9 cellular contexts compared by ENCODE assay signal in the genomic region with DNA sequence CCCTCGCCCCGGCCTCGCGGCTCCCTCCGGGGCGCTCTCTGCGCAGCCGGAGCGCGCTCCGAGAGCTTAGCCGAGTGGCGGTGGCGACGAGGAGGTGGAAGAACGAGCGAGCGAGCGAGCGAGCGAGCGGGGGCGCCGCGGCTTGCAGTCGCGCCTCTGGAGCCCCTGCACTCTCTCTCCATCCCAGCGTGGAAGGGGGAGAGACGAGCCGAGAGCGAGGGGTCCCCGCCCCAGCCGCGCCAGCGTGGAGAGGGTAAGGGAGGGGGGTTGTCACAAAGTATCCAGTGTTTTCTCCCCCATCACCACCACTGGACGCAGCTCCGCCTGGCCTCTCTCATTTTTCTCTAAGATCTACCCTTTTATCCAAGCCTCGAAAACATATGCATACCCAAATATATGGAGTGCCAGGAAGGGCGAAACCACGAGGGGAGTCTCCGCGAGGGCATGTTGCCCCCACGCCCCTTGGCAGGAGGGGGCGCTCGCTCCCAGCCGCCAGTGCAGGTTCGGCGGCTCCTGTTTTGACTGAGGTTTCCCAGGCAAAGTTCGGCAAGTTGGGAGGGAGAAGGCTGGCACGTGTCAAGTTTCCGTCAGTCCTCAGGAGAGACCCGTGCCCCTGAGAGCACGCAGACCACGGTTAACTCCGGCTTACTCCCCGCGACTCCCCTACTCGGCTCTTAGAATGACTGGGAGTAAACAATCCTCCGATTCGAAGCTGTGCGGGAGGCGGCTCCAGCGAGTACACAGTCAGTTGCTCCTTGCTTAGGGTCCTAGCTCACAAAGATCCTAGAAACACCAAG. TPM values are rescaled to one million over a fixed set of nuclear protein-coding genes. Genes with fewer than 3 reads are reported as not detected.
DNase-seq lines count a peak whose midpoint lies in the region; ATAC-seq and TF ChIP-seq lines count a peak whose summit lies in the region.
"Had no signal": no experiment of that assay in that cellular context is flagged by ENCODE, and none has a peak within 500 bp of the region (broad histone marks: within the 10 kb centered on the region; RNA-seq: fewer than 3 reads in every experiment).

No MANE protein-coding gene starts in this region.

- TF ChIP-seq CTCF in C4-2B (conservative IDR thresholded peaks at IDR 0.05) (peak; percentile 54), LNCAP (IDR thresholded peaks at IDR 0.05) (peak; percentile 58), astrocyte of the spinal cord (IDR thresholded peaks at IDR 0.05; ENCODE audit: low read depth, low read length) (peak; percentile 82)

- H3K27ac ChIP-seq in C4-2B = no peak overlapping the region
- H3K27ac ChIP-seq in SJCRH30 = no peak overlapping the region

- DNase-seq in astrocyte of the spinal cord (ENCODE audit: low read depth, low spot score) (peak; percentile 29), inferior parietal cortex (ENCODE audit: extremely low spot score) (peak; percentile 23), Kasumi-1 (lab: John Stamatoyannopoulos, UW) (no peak), SJCRH30 (no peak)
- DNase-seq in stimulated activated naive B cell treated with anti-CD40 and anti-IgM and Interleukin-4, amounts not matched to agents 10 μg/mL and 1 μg/mL and 100 μg/mL, for 72 hours = no peak

- no peak overlapping the region for H3K27ac Mint-ChIP-seq in stimulated activated naive B cell treated with anti-CD40 and anti-IgM and Interleukin-4, amounts not matched to agents 10 μg/mL and 1 μg/mL and 100 μg/mL, for 72 hours
- H3K27ac Mint-ChIP-seq: dendritic cell treated with granulocyte-macrophage colony-stimulating factor and Interleukin-4, amounts not matched to agents 40 ng/mL and 50 ng/mL, for 4 days had no signal

- H3K4me3 ChIP-seq in astrocyte of the spinal cord (ENCODE audit: low read depth, low read length) = peak overlapping the region; percentile 35
- H3K4me3 ChIP-seq in SJCRH30 = no peak overlapping the region

- peaks cover 28% of the 10 kb centered on the region for H3K27me3 ChIP-seq in SJCRH30

- no peaks in the 10 kb centered on the region; the same call in 1 of the 2 replicates for H3K9me3 ChIP-seq in SJCRH30 (replicated peaks)

- H3K4me1 ChIP-seq in SJCRH30 = no peaks in the 10 kb centered on the region

- no peaks in the 10 kb centered on the region for H3K36me3 Mint-ChIP-seq in stimulated activated naive B cell treated with anti-CD40 and anti-IgM and Interleukin-4, amounts not matched to agents 10 μg/mL and 1 μg/mL and 100 μg/mL, for 72 hours

- no peak for ATAC-seq in stimulated activated naive B cell treated with anti-CD40 and anti-IgM and Interleukin-4, amounts not matched to agents 10 μg/mL and 1 μg/mL and 100 μg/mL, for 72 hours (replicated peaks)
- no peak for ATAC-seq in GM19455 (IDR thresholded peaks at IDR 0.05; ENCODE audit: unreplicated experiment)

- no peaks in the 10 kb centered on the region for H3K36me3 ChIP-seq in SJCRH30

- in situ Hi-C loops in astrocyte of the spinal cord (cut with HindIII; ENCODE audit: low sequenced_read_pairs) = no loop called here

- peaks cover 12 to 14% of the 10 kb centered on the region in 2 donors for H3K4me1 Mint-ChIP-seq in stimulated activated naive B cell treated with anti-CD40 and anti-IgM and Interleukin-4, amounts not matched to agents 10 μg/mL and 1 μg/mL and 100 μg/mL, for 72 hours

- H3K4me3 Mint-ChIP-seq in stimulated activated naive B cell treated with anti-CD40 and anti-IgM and Interleukin-4, amounts not matched to agents 10 μg/mL and 1 μg/mL and 100 μg/mL, for 72 hours = peak overlapping the region; percentile 55 to 67
- H3K4me3 Mint-ChIP-seq: dendritic cell treated with granulocyte-macrophage colony-stimulating factor and Interleukin-4, amounts not matched to agents 40 ng/mL and 50 ng/mL, for 4 days had no signal

- H3K9me3 Mint-ChIP-seq in stimulated activated naive B cell treated with anti-CD40 and anti-IgM and Interleukin-4, amounts not matched to agents 10 μg/mL and 1 μg/mL and 100 μg/mL, for 72 hours = no peaks in the 10 kb centered on the region
- H3K9me3 Mint-ChIP-seq: dendritic cell treated with granulocyte-macrophage colony-stimulating factor and Interleukin-4, amounts not matched to agents 40 ng/mL and 50 ng/mL, for 4 days had no signal

- peaks cover 36 to 51% of the 10 kb centered on the region in 2 donors for H3K27me3 Mint-ChIP-seq in stimulated activated naive B cell treated with anti-CD40 and anti-IgM and Interleukin-4, amounts not matched to agents 10 μg/mL and 1 μg/mL and 100 μg/mL, for 72 hours

RNA-seq across cellular contexts. Expression of a gene that starts 0.6 kb away (rescaled TPM):
- 0.05 TPM in 1 of 2 replicates, not detected in the other for total RNA-seq in SJCRH30 (2014; rRNA removed; shearing (Covaris generic))

Comparison
In these comparisons a context has a peak if more than half of its experiments do, and no peak if none do; other contexts are left out.
1. DNase-seq: peak in astrocyte of the spinal cord (single experiment) and inferior parietal cortex (single experiment); none in stimulated activated naive B cell treated with anti-CD40 and anti-IgM and Interleukin-4, amounts not matched to agents 10 μg/mL and 1 μg/mL and 100 μg/mL, for 72 hours (single experiment), Kasumi-1 (0 of 2) and SJCRH30 (0 of 2).
2. Peak in every context shown above with its lines, with median percentiles within 50 percentile points of each other: CTCF ChIP-seq.